ENCODE assay signal across 14 cellular contexts in the genomic region with DNA sequence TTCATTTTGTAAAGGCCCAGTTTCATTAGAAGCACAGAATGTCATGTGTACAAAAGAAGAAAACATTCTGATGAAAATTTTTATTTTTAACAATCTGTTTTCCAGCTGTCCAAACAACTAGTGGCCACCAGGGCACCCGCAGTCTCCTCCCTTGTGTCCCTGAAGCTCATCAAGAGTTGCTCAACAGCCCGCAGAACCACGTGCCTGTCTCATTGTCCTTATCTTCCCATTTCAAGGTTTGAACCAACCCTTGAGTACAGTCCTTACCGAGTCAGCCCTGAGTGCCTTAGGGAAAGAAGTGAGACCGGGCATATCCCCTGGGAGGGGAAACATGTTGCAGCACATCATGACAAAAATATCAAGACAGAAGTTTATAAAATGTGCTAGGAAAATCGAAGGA. TPM values are rescaled to one million over a fixed set of nuclear protein-coding genes. Genes with fewer than 3 reads are reported as not detected.
A peak's percentile ranks its signal among the peaks of the same experiment; 100 is the strongest.
DNase-seq lines count a peak whose midpoint lies in the region; ATAC-seq and TF ChIP-seq lines count a peak whose summit lies in the region.
"Had no signal": no experiment of that assay in that cellular context is flagged by ENCODE, and none has a peak within 500 bp of the region (broad histone marks: within the 10 kb centered on the region; RNA-seq: fewer than 3 reads in every experiment).

No MANE protein-coding gene starts in this region.

- DNase-seq in DMS53 (lab: John Stamatoyannopoulos, UW) (peak; percentile 33), DMS53 treated with DMSO at 0.1 percent for 48 hours (lab: John Stamatoyannopoulos, UW; ENCODE audit: unreplicated experiment) (no peak), NCI-H69 (lab: John Stamatoyannopoulos, UW) (peak; percentile 37), epithelial cell of esophagus (ENCODE audit: low read depth) (peak; percentile 26), osteocyte (ENCODE audit: extremely low spot score, unreplicated experiment) (no peak), AG08396 (ENCODE audit: low spot score) (no peak), NCI-H524 treated with DMSO at 0.1 percent for 48 hours (lab: John Stamatoyannopoulos, UW) (no peak)
- no peak for DNase-seq in activated CD8-positive, alpha-beta memory T cell treated with anti-CD3 and anti-CD28 coated beads, Interleukin-2, amount 10 ng/mL, durations not matched to agents 7 days and 5 days
- DNase-seq: activated CD4-positive, alpha-beta T cell treated with anti-CD3 and anti-CD28 coated beads, Interleukin-2, amount 10 ng/mL, durations not matched to agents 24 days and 14 days; activated gamma-delta T cell; hypothalamus; naive thymus-derived CD4-positive, alpha-beta T cell; stimulated activated CD4-positive, alpha-beta T cell treated with anti-CD3 and anti-CD28 coated beads, Interleukin-15, amount 100 ng/mL, for 24 hours; stimulated activated naive CD4-positive, alpha-beta T cell treated with Interleukin-2 at 50 U/mL for 16 hours had no signal

- peaks cover 12% of the 10 kb centered on the region for H3K4me1 Mint-ChIP-seq in osteocyte (ENCODE audit: unreplicated experiment)
- H3K4me1 Mint-ChIP-seq in activated CD8-positive, alpha-beta memory T cell treated with anti-CD3 and anti-CD28 coated beads, Interleukin-2, amount 10 ng/mL, durations not matched to agents 7 days and 5 days: peaks cover 9% of the 10 kb centered on the region
- H3K4me1 Mint-ChIP-seq: activated CD4-positive, alpha-beta T cell treated with anti-CD3 and anti-CD28 coated beads, Interleukin-2, amount 10 ng/mL, durations not matched to agents 24 days and 14 days had no signal

- no peaks in the 10 kb centered on the region for H3K36me3 Mint-ChIP-seq in osteocyte (ENCODE audit: unreplicated experiment)
- H3K36me3 Mint-ChIP-seq in activated CD8-positive, alpha-beta memory T cell treated with anti-CD3 and anti-CD28 coated beads, Interleukin-2, amount 10 ng/mL, durations not matched to agents 7 days and 5 days: no peaks in the 10 kb centered on the region
- H3K36me3 Mint-ChIP-seq: naive thymus-derived CD4-positive, alpha-beta T cell had no signal

- no peak overlapping the region for H3K4me3 ChIP-seq in epithelial cell of esophagus (ENCODE audit: low read length)

- no peak for ATAC-seq in activated CD8-positive, alpha-beta memory T cell treated with anti-CD3 and anti-CD28 coated beads, Interleukin-2, amount 10 ng/mL, durations not matched to agents 7 days and 5 days
- ATAC-seq: naive thymus-derived CD4-positive, alpha-beta T cell had no signal

- TF ChIP-seq CTCF in epithelial cell of esophagus (IDR thresholded peaks at IDR 0.05; ENCODE audit: insufficient read depth, low read depth, low read length, missing control alignments): peak; percentile 37
- TF ChIP-seq CTCF in osteocyte (IDR thresholded peaks at IDR 0.05): peak; percentile 21

- H3K27ac Mint-ChIP-seq in osteocyte (ENCODE audit: unreplicated experiment): no peak overlapping the region
- H3K27ac Mint-ChIP-seq in activated CD8-positive, alpha-beta memory T cell treated with anti-CD3 and anti-CD28 coated beads, Interleukin-2, amount 10 ng/mL, durations not matched to agents 7 days and 5 days: no peak overlapping the region
- H3K27ac Mint-ChIP-seq: activated CD4-positive, alpha-beta T cell treated with anti-CD3 and anti-CD28 coated beads, Interleukin-2, amount 10 ng/mL, durations not matched to agents 24 days and 14 days; naive thymus-derived CD4-positive, alpha-beta T cell had no signal

- H3K27me3 Mint-ChIP-seq in osteocyte (ENCODE audit: unreplicated experiment): peaks cover 56% of the 10 kb centered on the region
- H3K27me3 Mint-ChIP-seq in activated CD8-positive, alpha-beta memory T cell treated with anti-CD3 and anti-CD28 coated beads, Interleukin-2, amount 10 ng/mL, durations not matched to agents 7 days and 5 days: peaks cover 46% of the 10 kb centered on the region

- H3K9me3 Mint-ChIP-seq in osteocyte (ENCODE audit: unreplicated experiment): no peaks in the 10 kb centered on the region
- H3K9me3 Mint-ChIP-seq in activated CD8-positive, alpha-beta memory T cell treated with anti-CD3 and anti-CD28 coated beads, Interleukin-2, amount 10 ng/mL, durations not matched to agents 7 days and 5 days (ENCODE audit: low read depth): no peaks in the 10 kb centered on the region
- H3K9me3 Mint-ChIP-seq: activated CD4-positive, alpha-beta T cell treated with anti-CD3 and anti-CD28 coated beads, Interleukin-2, amount 10 ng/mL, durations not matched to agents 24 days and 14 days; naive thymus-derived CD4-positive, alpha-beta T cell had no signal

- CTCF ChIA-PET in activated CD8-positive, alpha-beta memory T cell treated with anti-CD3 and anti-CD28 coated beads, Interleukin-2, amount 10 ng/mL, durations not matched to agents 7 days and 5 days (lab: Charles Lee): interaction anchor here (0.7 kb wide), 1 partner anchor 644 kb away, joined by 3 read pairs; no protein-coding TSS in a partner anchor

- H3K4me3 Mint-ChIP-seq in osteocyte (ENCODE audit: unreplicated experiment): no peak overlapping the region
- no peak overlapping the region for H3K4me3 Mint-ChIP-seq in activated CD8-positive, alpha-beta memory T cell treated with anti-CD3 and anti-CD28 coated beads, Interleukin-2, amount 10 ng/mL, durations not matched to agents 7 days and 5 days
- H3K4me3 Mint-ChIP-seq: activated CD4-positive, alpha-beta T cell treated with anti-CD3 and anti-CD28 coated beads, Interleukin-2, amount 10 ng/mL, durations not matched to agents 24 days and 14 days; naive thymus-derived CD4-positive, alpha-beta T cell had no signal

RNA-seq across cellular contexts. Expression of a gene that starts 15.9 kb away (rescaled TPM):
- total RNA-seq in osteocyte: 14.0 and 15.6 TPM in 2 replicates
- total RNA-seq in activated CD8-positive, alpha-beta memory T cell treated with anti-CD3 and anti-CD28 coated beads, Interleukin-2, amount 10 ng/mL, durations not matched to agents 7 days and 5 days: 10 to 100 TPM in 1 of 2 experiments, 1 to 10 TPM in 1; 8.3 to 10.3 TPM

Comparison
In these comparisons a context has a peak if more than half of its experiments do, and no peak if none do; other contexts are left out.
1. DNase-seq: peak in DMS53 (single experiment), NCI-H69 (single experiment) and epithelial cell of esophagus (single experiment); none in DMS53 treated with DMSO at 0.1 percent for 48 hours (single experiment), osteocyte (single experiment), AG08396 (single experiment), activated CD8-positive, alpha-beta memory T cell treated with anti-CD3 and anti-CD28 coated beads, Interleukin-2, amount 10 ng/mL, durations not matched to agents 7 days and 5 days (single experiment) and NCI-H524 treated with DMSO at 0.1 percent for 48 hours (single experiment).